9 cellular contexts compared by ENCODE assay signal in genomic region chr13:36163809-36164308, GRCh38. TPM values are rescaled to one million over a fixed set of nuclear protein-coding genes. Genes with fewer than 3 reads are reported as not detected.
A peak's percentile ranks its signal among the peaks of the same experiment; 100 is the strongest.
DNase-seq lines count a peak whose midpoint lies in the region; ATAC-seq and TF ChIP-seq lines count a peak whose summit lies in the region.
"Had no signal": no experiment of that assay in that cellular context is flagged by ENCODE, and none has a peak within 500 bp of the region (broad histone marks: within the 10 kb centered on the region; RNA-seq: fewer than 3 reads in every experiment).

No MANE protein-coding gene starts in this region.

- no peak overlapping the region for H3K27ac Mint-ChIP-seq in immature natural killer cell

- ATAC-seq in Right ventricle myocardium superior (ENCODE audit: poor library complexity) (peak; percentile 93), HG02970 (IDR thresholded peaks at IDR 0.05; ENCODE audit: low FRiP score, unreplicated experiment) (no peak)

- H3K36me3 Mint-ChIP-seq in immature natural killer cell: no peaks in the 10 kb centered on the region

- H3K36me3 ChIP-seq in transverse colon (no peaks in the 10 kb centered on the region), suprapubic skin (no peaks in the 10 kb centered on the region)

- H3K27me3 ChIP-seq in transverse colon (no peaks in the 10 kb centered on the region), suprapubic skin (no peaks in the 10 kb centered on the region)

- no peaks in the 10 kb centered on the region for H3K4me1 ChIP-seq in transverse colon
- H3K4me1 ChIP-seq in suprapubic skin: no peaks in the 10 kb centered on the region

- H3K4me3 ChIP-seq in transverse colon (no peak overlapping the region), suprapubic skin (no peak overlapping the region)

- TF ChIP-seq EP300 in transverse colon (IDR thresholded peaks at IDR 0.05; ENCODE audit: low read depth) (no peak), suprapubic skin (IDR thresholded peaks at IDR 0.05) (no peak)

- H3K27ac ChIP-seq in transverse colon (no peak overlapping the region), suprapubic skin (no peak overlapping the region)

- TF ChIP-seq CTCF in transverse colon (IDR thresholded peaks at IDR 0.05) (no peak), suprapubic skin (IDR thresholded peaks at IDR 0.05) (no peak)

- H3K9me3 Mint-ChIP-seq in immature natural killer cell: peaks cover 4 to 32% (median 10%) of the 10 kb centered on the region in 6 donors

- no peaks in the 10 kb centered on the region for H3K4me1 Mint-ChIP-seq in immature natural killer cell

- peak; percentile 83 for DNase-seq in NCI-H1092 (lab: John Stamatoyannopoulos, UW)
- peak; percentile 80 for DNase-seq in SHP77 treated with DMSO at 0.1 percent for 48 hours (lab: John Stamatoyannopoulos, UW)
- DNase-seq in Right ventricle myocardium superior: peak; percentile 76
- DNase-seq in transverse colon: peak; percentile 19
- DNase-seq in immature natural killer cell: no peak
- DNase-seq in NOMO-1 treated with DMSO at 0.1 percent for 48 hours (lab: John Stamatoyannopoulos, UW; ENCODE audit: unreplicated experiment): no peak
- no peak for DNase-seq in suprapubic skin (ENCODE audit: low spot score in 2 of 2)
- DNase-seq: RPMI8226 had no signal

- no peaks in the 10 kb centered on the region for H3K27me3 Mint-ChIP-seq in immature natural killer cell (ENCODE audit: low read depth in 3 of 3)

- intact Hi-C loops in Right ventricle myocardium superior (cut with DNase I) (no loop called here), transverse colon (cut with DNase I; ENCODE audit: low total_unique reads) (no loop called here)

- in situ Hi-C loops in transverse colon (cut with MboI; ENCODE audit: low pct_ligation_motif_present in 1 of 4, low pct_unique_long_range_greater_than_20kb in 1 of 4, low sequenced_read_pairs in 3 of 4): no loop called here

- H3K9me3 ChIP-seq in transverse colon: no peaks in the 10 kb centered on the region
- H3K9me3 ChIP-seq in suprapubic skin: no peaks in the 10 kb centered on the region

- no peak for TF ChIP-seq POLR2A in transverse colon (IDR thresholded peaks at IDR 0.05)
- TF ChIP-seq POLR2A in suprapubic skin (IDR thresholded peaks at IDR 0.05): no peak

- 27 to 48% methylated on average over 5 to 7 of the region's 7 CpGs for WGBS in transverse colon (ENCODE audit: low coverage in 1 of 2), 2 donors
- 64% methylated on average over 7 of the region's 7 CpGs for WGBS in suprapubic skin

- no peak overlapping the region for H3K4me3 Mint-ChIP-seq in immature natural killer cell

RNA-seq across cellular contexts. Expression of gene DCLK1, which starts 32.7 kb away (rescaled TPM):
- total RNA-seq in Right ventricle myocardium superior (12.7 TPM), transverse colon (10 to 100 TPM in 1 of 4 donors, 1 to 10 TPM in 3; 1.1 to 10.8 (median 6.7) TPM), suprapubic skin (10 to 100 TPM; 11.7 to 51.4 (median 15.8) TPM)
- polyA plus RNA-seq in immature natural killer cell: not detected

RNA-seq across cellular contexts. Expression of gene SOHLH2, which starts 50.5 kb away (rescaled TPM):
- not detected for total RNA-seq in Right ventricle myocardium superior
- total RNA-seq in transverse colon: under 1 TPM in 1 of 4 donors, not detected in 3; 0.27 TPM
- polyA plus RNA-seq in immature natural killer cell: not detected
- total RNA-seq in suprapubic skin: under 1 TPM in 1 of 4 donors, not detected in 3; 0.21 TPM

Comparison
In these comparisons a context has a peak if more than half of its experiments do, and no peak if none do; other contexts are left out.
1. DNase-seq: peak in NCI-H1092 (single experiment), SHP77 treated with DMSO at 0.1 percent for 48 hours (single experiment), Right ventricle myocardium superior (single experiment) and transverse colon (single experiment); none in immature natural killer cell (0 of 3), NOMO-1 treated with DMSO at 0.1 percent for 48 hours (single experiment) and suprapubic skin (0 of 2).